ENCODE assay signal across 8 cellular contexts in genomic region chr17:58352018-58352842, GRCh38. TPM values are rescaled to one million over a fixed set of nuclear protein-coding genes. Genes with fewer than 3 reads are reported as not detected.
A peak's percentile ranks its signal among the peaks of the same experiment; 100 is the strongest.
DNase-seq lines count a peak whose midpoint lies in the region; ATAC-seq and TF ChIP-seq lines count a peak whose summit lies in the region.

SUPT4H1 (minus strand) TSS chr17:58352201; CDS start chr17:58352135, 66 bp downstream.

- H3K27ac ChIP-seq in CD4-positive, CD25-positive, alpha-beta regulatory T cell (ENCODE audit: insufficient read depth, low read length, poor library complexity, severe bottlenecking) = peak within 1 kb of the TSS; percentile 89
- peak within 1 kb of the TSS; percentile 83 to 95 (median 95) for H3K27ac ChIP-seq in right lobe of liver

- H3K4me1 Mint-ChIP-seq in CD4-positive, CD25-positive, alpha-beta regulatory T cell = peaks cover 11 to 64% (median 47%) of the 10 kb centered on the region in 4 donors

- peaks cover 27% of the 10 kb centered on the region for H3K4me1 ChIP-seq in CD4-positive, CD25-positive, alpha-beta regulatory T cell (ENCODE audit: control insufficient read depth, insufficient read depth, low read length, poor library complexity, severe bottlenecking)
- H3K4me1 ChIP-seq in right lobe of liver = peaks cover 0 to 8% (median 2%) of the 10 kb centered on the region in 4 donors

- H3K4me3 ChIP-seq in CD4-positive, CD25-positive, alpha-beta regulatory T cell (ENCODE audit: low read depth, low read length) = peak within 1 kb of the TSS; percentile 90
- peak within 1 kb of the TSS; percentile 83 to 97 (median 88) for H3K4me3 ChIP-seq in right lobe of liver

- peak; percentile 89 to 96 (median 93) for DNase-seq in CD4-positive, CD25-positive, alpha-beta regulatory T cell
- DNase-seq in NCI-H748 (lab: John Stamatoyannopoulos, UW; ENCODE audit: unreplicated experiment) (peak; percentile 98), dermis microvascular lymphatic vessel endothelial cell (ENCODE audit: low read depth in 2 of 2) (peak; percentile 88 to 94), right lobe of liver (peak; percentile 90 to 93 (median 93))
- DNase-seq in activated CD4-positive, alpha-beta T cell treated with anti-CD3 and anti-CD28 coated beads, Interleukin-2, amount 50 U/mL, for 4 hours = peak; percentile 84 to 86
- DNase-seq in stimulated activated CD4-positive, alpha-beta T cell treated with anti-CD3 and anti-CD28 coated beads, Interleukin-4, amount 100 ng/mL, for 24 hours = peak; percentile 93

- H3K4me3 Mint-ChIP-seq in CD4-positive, CD25-positive, alpha-beta regulatory T cell = peak within 1 kb of the TSS; percentile 96 to 100 (median 100)

- ATAC-seq in CD4-positive, CD25-positive, alpha-beta regulatory T cell (ENCODE audit: low read depth in 2 of 2) = peak; percentile 96 to 97
- ATAC-seq in GM19438 (IDR thresholded peaks at IDR 0.05; ENCODE audit: low read depth, unreplicated experiment) (peak; percentile 84), HG03565 (IDR thresholded peaks at IDR 0.05; ENCODE audit: unreplicated experiment) (peak; percentile 80), right lobe of liver (peak; percentile 95 to 97 (median 96))

- TF ChIP-seq CTCF in right lobe of liver (IDR thresholded peaks at IDR 0.05) = peak in 2 of 4 donors; percentile 5 to 24

- H3K27me3 Mint-ChIP-seq in CD4-positive, CD25-positive, alpha-beta regulatory T cell = no peaks in the 10 kb centered on the region

- H3K27ac Mint-ChIP-seq in CD4-positive, CD25-positive, alpha-beta regulatory T cell = peak within 1 kb of the TSS; percentile 97 to 100 (median 99)

- H3K9me3 ChIP-seq in CD4-positive, CD25-positive, alpha-beta regulatory T cell (ENCODE audit: control insufficient read depth in 2 of 2, low read length in 2 of 2) = no peaks in the 10 kb centered on the region
- H3K9me3 ChIP-seq in right lobe of liver = no peaks in the 10 kb centered on the region

- peaks cover 30% of the 10 kb centered on the region for H3K36me3 Mint-ChIP-seq in CD4-positive, CD25-positive, alpha-beta regulatory T cell

- H3K9me3 Mint-ChIP-seq in CD4-positive, CD25-positive, alpha-beta regulatory T cell = no peaks in the 10 kb centered on the region

- intact Hi-C loops in right lobe of liver (cut with DNase I) = loop anchor here in 1 of 2 donors (10.0 kb wide), 1 partner anchor 73 kb away; no protein-coding TSS in a partner anchor

- no peaks in the 10 kb centered on the region for H3K27me3 ChIP-seq in CD4-positive, CD25-positive, alpha-beta regulatory T cell (ENCODE audit: control insufficient read depth, insufficient read depth, low read length)
- H3K27me3 ChIP-seq in right lobe of liver = no peaks in the 10 kb centered on the region

- H3K36me3 ChIP-seq in CD4-positive, CD25-positive, alpha-beta regulatory T cell (ENCODE audit: control insufficient read depth, insufficient read depth, low read length) = peaks cover 31% of the 10 kb centered on the region
- H3K36me3 ChIP-seq in right lobe of liver = peaks cover 0 to 37% (median 25%) of the 10 kb centered on the region in 4 donors

- WGBS in right lobe of liver (ENCODE audit: insufficient coverage, low coverage, low lambda C conversion rate, missing lambda C conversion rate) = 0% methylated on average over 23 of the region's 63 CpGs

- TF ChIP-seq POLR2A in right lobe of liver (IDR thresholded peaks at IDR 0.05) = peak; percentile 91

RNA-seq across cellular contexts. Expression of gene SUPT4H1, which starts in this region (rescaled TPM):
- total RNA-seq in CD4-positive, CD25-positive, alpha-beta regulatory T cell = 52.6 TPM
- 100 to 1,000 TPM; 123 to 177 (median 136) TPM for polyA plus RNA-seq in CD4-positive, CD25-positive, alpha-beta regulatory T cell
- total RNA-seq in dermis microvascular lymphatic vessel endothelial cell = 49.8 and 56.8 TPM in 2 replicates
- total RNA-seq in right lobe of liver = 10 to 100 TPM; 24.8 to 50.9 (median 37.0) TPM

Comparison
In these comparisons a context has a peak if more than half of its experiments do, and no peak if none do; other contexts are left out.
1. Peak in every context shown above with its lines: DNase-seq, ATAC-seq, H3K4me3 ChIP-seq and H3K27ac ChIP-seq.